ENCODE assay signal across 8 cellular contexts in genomic region chr6:37483917-37484785, GRCh38. TPM values are rescaled to one million over a fixed set of nuclear protein-coding genes. Genes with fewer than 3 reads are reported as not detected.
A peak's percentile ranks its signal among the peaks of the same experiment; 100 is the strongest.
DNase-seq lines count a peak whose midpoint lies in the region; ATAC-seq and TF ChIP-seq lines count a peak whose summit lies in the region.

No MANE protein-coding gene starts in this region.

- H4K91ac ChIP-seq in IMR-90 (ENCODE audit: insufficient read depth, low read depth, low read length) = no peak overlapping the region

- H3K27me3 Mint-ChIP-seq in T-helper 2 cell treated with Interferon-gamma antibody and Interleukin-4, amounts not matched to agents 5 μg/mL and 100 μg/mL, for 36 hours (ENCODE audit: low read depth) = no peaks in the 10 kb centered on the region

- CTCF ChIA-PET in IMR-90 (lab: Yijun Ruan, JAX) = no interaction called here

- H2BK20ac ChIP-seq in IMR-90 (ENCODE audit: low read depth, low read length) = no peak overlapping the region

- H3K27me3 ChIP-seq in IMR-90 (ENCODE audit: control insufficient read depth, insufficient read depth, low read length) = no peaks in the 10 kb centered on the region

- BruUV-seq in IMR-90 (replicated peaks; lab: Mats Ljungman, UMichigan) = no TSS peak

- H3K79me1 ChIP-seq in IMR-90 (ENCODE audit: low read depth in 1 of 2, low read length in 2 of 2) = peaks cover 0 to 8% of the 10 kb centered on the region in 2 experiments; a peak in 1 of 4 replicates

- H2BK5ac ChIP-seq in IMR-90 (ENCODE audit: low read depth, low read length, poor library complexity, severe bottlenecking) = no peak overlapping the region

- no peaks in the 10 kb centered on the region for H3K9me3 ChIP-seq in IMR-90 (ENCODE audit: control insufficient read depth, insufficient read depth, low read length)

- no peak overlapping the region for H3K18ac ChIP-seq in IMR-90 (ENCODE audit: low read depth, low read length)

- H3K14ac ChIP-seq in IMR-90 (replicated peaks; ENCODE audit: low read depth, low read length) = no peak overlapping the region

- intact Hi-C loops in IMR-90 (cut with micrococcal nuclease) = loop anchor here (1.0 to 5.0 kb wide), 3 partner anchors 82 to 1008 kb away; no protein-coding TSS in a partner anchor

- H2BK120ac ChIP-seq in IMR-90 (ENCODE audit: low read depth, low read length) = no peak overlapping the region

- H2AK9ac ChIP-seq in IMR-90 (replicated peaks; ENCODE audit: low read depth, low read length, poor library complexity) = peak overlapping the region; percentile 50

- no peak overlapping the region for H3K4me2 ChIP-seq in IMR-90 (ENCODE audit: low read depth, low read length)

- peaks cover 13% of the 10 kb centered on the region for H4K20me1 ChIP-seq in IMR-90 (ENCODE audit: insufficient read depth, low read length)

- TF ChIP-seq CTCF in GM12864 (IDR thresholded peaks at IDR 0.05; ENCODE audit: low read depth, low read length, missing control alignments) (peak; percentile 91), IMR-90 (conservative IDR thresholded peaks at IDR 0.05; ENCODE audit: low read depth, low read length) (peak; percentile 84)

- POLR2A ChIA-PET in IMR-90 (lab: Charles Lee; ENCODE audit: unreplicated experiment) = no interaction called here

- H3K4me1 Mint-ChIP-seq in T-helper 2 cell treated with Interferon-gamma antibody and Interleukin-4, amounts not matched to agents 5 μg/mL and 100 μg/mL, for 36 hours (ENCODE audit: low read depth) = peaks cover 7% of the 10 kb centered on the region

- TF ChIP-seq RAD21 in IMR-90 (IDR thresholded peaks at IDR 0.05; ENCODE audit: low read length) = peak; percentile 89

- H3K9ac ChIP-seq in IMR-90 (ENCODE audit: low read depth, low read length) = no peak overlapping the region

- H3K23ac ChIP-seq in IMR-90 (ENCODE audit: low read depth, low read length) = no peak overlapping the region

- H3K56ac ChIP-seq in IMR-90 (ENCODE audit: extremely low read depth, insufficient read depth, low read length) = no peak overlapping the region

- H3K4me3 ChIP-seq in GM12864 (ENCODE audit: low read depth, low read length) (no peak overlapping the region), IMR-90 (ENCODE audit: insufficient read depth, low read depth, low read length) (no peak overlapping the region)

- no peak overlapping the region for H4K5ac ChIP-seq in IMR-90 (ENCODE audit: low read depth, low read length)

- TF ChIP-seq POLR2A in IMR-90 (IDR thresholded peaks at IDR 0.05; ENCODE audit: low read depth, low read length) = no peak

- no peak overlapping the region for H3K27ac Mint-ChIP-seq in T-helper 2 cell treated with Interferon-gamma antibody and Interleukin-4, amounts not matched to agents 5 μg/mL and 100 μg/mL, for 36 hours

- no peaks in the 10 kb centered on the region; the same call in 1 of the 2 replicates for H3K9me1 ChIP-seq in IMR-90 (ENCODE audit: insufficient read depth, low read length)

- in situ Hi-C loops in IMR-90 (cut with MboI; ENCODE audit: low sequenced_read_pairs) = loop anchor here (5.0 kb wide), 1 partner anchor 208 kb away; no protein-coding TSS in a partner anchor

- WGBS in IMR-90 (ENCODE audit: extremely low coverage in 2 of 2, insufficient read length in 1 of 2), 2 experiments = 70% methylated on average over 3 of the region's 20 CpGs; no CpG with 5 or more reads in 1 of the 2 experiments

- no peak for DNase-seq in GM12864 (ENCODE audit: low read depth)
- DNase-seq in IMR-90 = peak; percentile 29
- DNase-seq in T-helper 2 cell treated with Interferon-gamma antibody and Interleukin-4, amounts not matched to agents 5 μg/mL and 100 μg/mL, for 36 hours (ENCODE audit: low spot score) = peak; percentile 49
- peak; percentile 11 for DNase-seq in amniotic epithelial cell (ENCODE audit: low read depth)
- peak; percentile 47 to 50 for DNase-seq in hippocampal formation (lab: John Stamatoyannopoulos, UW)
- peak; percentile 80 for DNase-seq in stimulated activated CD4-positive, alpha-beta T cell treated with anti-CD3 and anti-CD28 coated beads, Interleukin-15, amount 100 ng/mL, for 24 hours

- no peak overlapping the region for H2AK5ac ChIP-seq in IMR-90 (ENCODE audit: low read depth, low read length)

- no peaks in the 10 kb centered on the region for H3K9me3 Mint-ChIP-seq in T-helper 2 cell treated with Interferon-gamma antibody and Interleukin-4, amounts not matched to agents 5 μg/mL and 100 μg/mL, for 36 hours

- H3K36me3 Mint-ChIP-seq in T-helper 2 cell treated with Interferon-gamma antibody and Interleukin-4, amounts not matched to agents 5 μg/mL and 100 μg/mL, for 36 hours (ENCODE audit: low read depth) = peaks cover 24% of the 10 kb centered on the region

- no peaks in the 10 kb centered on the region for H3K4me1 ChIP-seq in IMR-90 (ENCODE audit: control insufficient read depth, insufficient read depth, low read length)

- dilution Hi-C loops in IMR-90 (cut with HindIII; ENCODE audit: low sequenced_read_pairs, unreplicated experiment) = no loop called here

- H2AFZ ChIP-seq in IMR-90 (replicated peaks; ENCODE audit: low read length, poor library complexity) = no peak overlapping the region

- no peak overlapping the region for H4K8ac ChIP-seq in IMR-90 (ENCODE audit: low read depth in 2 of 2, low read length in 2 of 2)

- no peak overlapping the region for H3K4ac ChIP-seq in IMR-90 (ENCODE audit: low read depth, low read length)

- H3K4me3 Mint-ChIP-seq in T-helper 2 cell treated with Interferon-gamma antibody and Interleukin-4, amounts not matched to agents 5 μg/mL and 100 μg/mL, for 36 hours = no peak overlapping the region

- no peak overlapping the region for H2BK15ac ChIP-seq in IMR-90 (ENCODE audit: low read depth, low read length)

- no peak overlapping the region for H3K27ac ChIP-seq in IMR-90 (ENCODE audit: insufficient read depth, low read length)

- ATAC-seq in IMR-90 (ENCODE audit: low read depth) (peak; percentile 94), GM19467 (IDR thresholded peaks at IDR 0.05; ENCODE audit: unreplicated experiment) (no peak), HG03571 (IDR thresholded peaks at IDR 0.05; ENCODE audit: unreplicated experiment) (no peak)

- H3K36me3 ChIP-seq in IMR-90 (ENCODE audit: control insufficient read depth, insufficient read depth, low read length) = peaks cover 32% of the 10 kb centered on the region

TF ChIP-seq in IMR-90, 13 proteins besides CTCF, POLR2A, EP300 and RAD21:
- TF ChIP-seq SMC3 (IDR thresholded peaks at IDR 0.05; ENCODE audit: low read depth, low read length) (peak; percentile 92), MAFK (IDR thresholded peaks at IDR 0.05; ENCODE audit: low read depth, low read length) (no peak)

RNA-seq across cellular contexts. Expression of gene CCDC167, which starts 15.5 kb away (rescaled TPM):
- total RNA-seq in IMR-90 (2012; rRNA removed) = 35.8 and 59.4 TPM in 2 replicates
- polyA plus RNA-seq in IMR-90 (2012; rRNA removed) = 78.2 and 96.8 TPM in 2 replicates
- 69.5 and 225 TPM in 2 replicates for polyA plus RNA-seq in IMR-90 (2012; cell fraction: cytosol; rRNA removed)
- polyA plus RNA-seq in IMR-90 (2012; cell fraction: nucleus; rRNA removed; ENCODE audit: low replicate concordance) = 17.6 and 35.1 TPM in 2 replicates

RNA-seq across cellular contexts. Expression of gene CMTR1, which starts 51.1 kb away (rescaled TPM):
- total RNA-seq in IMR-90 (2012; rRNA removed) = 30.1 and 32.5 TPM in 2 replicates
- polyA plus RNA-seq in IMR-90 (2012; rRNA removed) = 17.4 and 22.6 TPM in 2 replicates
- polyA plus RNA-seq in IMR-90 (2012; cell fraction: cytosol; rRNA removed) = 9.6 and 10.1 TPM in 2 replicates
- 33.6 and 55.3 TPM in 2 replicates for polyA plus RNA-seq in IMR-90 (2012; cell fraction: nucleus; rRNA removed; ENCODE audit: low replicate concordance)
